ENCODE assay signal across 23 cellular contexts in genomic region chr9:133828338-133828997, GRCh38.
"Had no signal": no experiment of that assay in that cellular context is flagged by ENCODE, and none has a peak within 500 bp of the region (broad histone marks: within the 10 kb centered on the region; RNA-seq: fewer than 3 reads in every experiment).

No MANE protein-coding gene starts in this region.

- H3K36me3 ChIP-seq: tibial artery, uterus had no signal

- H3K27ac ChIP-seq: dorsolateral prefrontal cortex, heart left ventricle, left lung, tibial artery, uterus had no signal

- H3K9me3 ChIP-seq: heart left ventricle, left lung, tibial artery, uterus had no signal

- H3K27me3 ChIP-seq: dorsolateral prefrontal cortex, heart left ventricle, left lung, tibial artery, uterus had no signal

- H3K4me3 ChIP-seq: dorsolateral prefrontal cortex, heart left ventricle, left lung, tibial artery, uterus had no signal

- H3K27ac Mint-ChIP-seq: activated T-helper 1 cell treated with anti-CD3 and anti-CD28 coated beads, Interleukin-12 subunit alpha, Interleukin-12 subunit beta, Interleukin-2, Interleukin-4 antibody, amounts not matched to agents 30 ng/mL and 10 ng/mL and 1 ng/mL, durations not matched to agents 14 hours and 24 hours and 36 hours; endodermal cell; natural killer cell treated with Interleukin-12 subunit alpha and Interleukin-12 subunit beta and Interleukin-15 and Interleukin-18, amount 100 ng/mL, for 72 hours; T-helper 1 cell treated with Interleukin-12 subunit alpha and Interleukin-12 subunit beta and Interleukin-4 antibody, amounts not matched to agents 30 μg/mL and 1 μg/mL, for 36 hours had no signal

- FAIRE-seq: bronchial epithelial cell, frontal cortex, islet of Langerhans, TTC549 had no signal

- DNase-seq: activated CD4-positive, alpha-beta T cell treated with anti-CD3 and anti-CD28 coated beads, Interleukin-2, amount 50 U/mL, for 1 hour; activated CD8-positive, alpha-beta memory T cell treated with anti-CD3 and anti-CD28 coated beads for 24 hours; activated naive CD4-positive, alpha-beta T cell; anterior cingulate cortex; dorsolateral prefrontal cortex; endodermal cell; mesenchymal stem cell; nucleus accumbens; posterior cingulate gyrus; retina; stimulated activated CD4-positive, alpha-beta T cell treated with anti-CD3 and anti-CD28 coated beads, Interleukin-2, amount 100 ng/mL, for 48 hours; stimulated activated naive CD4-positive, alpha-beta T cell; tibial artery; uterus had no signal

- H3K4me3 Mint-ChIP-seq: activated T-helper 1 cell treated with anti-CD3 and anti-CD28 coated beads, Interleukin-12 subunit alpha, Interleukin-12 subunit beta, Interleukin-2, Interleukin-4 antibody, amounts not matched to agents 30 ng/mL and 10 ng/mL and 1 ng/mL, durations not matched to agents 14 hours and 24 hours and 36 hours; endodermal cell; natural killer cell treated with Interleukin-12 subunit alpha and Interleukin-12 subunit beta and Interleukin-15 and Interleukin-18, amount 100 ng/mL, for 72 hours; T-helper 1 cell treated with Interleukin-12 subunit alpha and Interleukin-12 subunit beta and Interleukin-4 antibody, amounts not matched to agents 30 μg/mL and 1 μg/mL, for 36 hours had no signal

- H3K27me3 Mint-ChIP-seq: natural killer cell treated with Interleukin-12 subunit alpha and Interleukin-12 subunit beta and Interleukin-15 and Interleukin-18, amount 100 ng/mL, for 72 hours had no signal

- H3K4me1 ChIP-seq: left lung, tibial artery had no signal

- ATAC-seq: heart left ventricle; natural killer cell treated with Interleukin-12 subunit alpha and Interleukin-12 subunit beta and Interleukin-15 and Interleukin-18, amount 100 ng/mL, for 72 hours had no signal

- H3K9me3 Mint-ChIP-seq: activated T-helper 1 cell treated with anti-CD3 and anti-CD28 coated beads, Interleukin-12 subunit alpha, Interleukin-12 subunit beta, Interleukin-2, Interleukin-4 antibody, amounts not matched to agents 30 ng/mL and 10 ng/mL and 1 ng/mL, durations not matched to agents 14 hours and 24 hours and 36 hours; endodermal cell; natural killer cell treated with Interleukin-12 subunit alpha and Interleukin-12 subunit beta and Interleukin-15 and Interleukin-18, amount 100 ng/mL, for 72 hours; T-helper 1 cell treated with Interleukin-12 subunit alpha and Interleukin-12 subunit beta and Interleukin-4 antibody, amounts not matched to agents 30 μg/mL and 1 μg/mL, for 36 hours had no signal
